ENCODE assay signal across 8 cellular contexts in genomic region chr21:46636550-46637289, GRCh38. TPM values are rescaled to one million over a fixed set of nuclear protein-coding genes. Genes with fewer than 3 reads are reported as not detected.
DNase-seq lines count a peak whose midpoint lies in the region; ATAC-seq and TF ChIP-seq lines count a peak whose summit lies in the region.

No MANE protein-coding gene starts in this region.

- H3K9ac ChIP-seq in PC-3 (ENCODE audit: low read length) (peak overlapping the region; percentile 98), neuronal stem cell (ENCODE audit: low read depth, low read length, poor library complexity) (no peak overlapping the region)

- peak overlapping the region; percentile 88 to 97 (median 93) for H3K27ac Mint-ChIP-seq in CD4-positive, CD25-positive, alpha-beta regulatory T cell
- peak overlapping the region; percentile 94 to 98 for H3K27ac Mint-ChIP-seq in effector memory CD8-positive, alpha-beta T cell

- peak overlapping the region; percentile 83 for H3K4me3 ChIP-seq in CD4-positive, CD25-positive, alpha-beta regulatory T cell (ENCODE audit: low read depth, low read length)
- H3K4me3 ChIP-seq in PC-3 (ENCODE audit: low read length) (peak overlapping the region; percentile 90), neuronal stem cell (ENCODE audit: low read length in 2 of 2) (peak overlapping the region in 1 of 2 donors; percentile 89)

- no peaks in the 10 kb centered on the region for H3K9me3 ChIP-seq in CD4-positive, CD25-positive, alpha-beta regulatory T cell (ENCODE audit: control insufficient read depth in 2 of 2, low read length in 2 of 2)
- no peaks in the 10 kb centered on the region for H3K9me3 ChIP-seq in PC-3 (ENCODE audit: low read length)
- peaks cover 0 to 5% of the 10 kb centered on the region in 2 donors for H3K9me3 ChIP-seq in neuronal stem cell (replicated peaks in 1 of 2; ENCODE audit: control insufficient read depth in 2 of 2, insufficient read depth in 1 of 2, low read depth in 1 of 2, low read length in 2 of 2)

- H2BK120ac ChIP-seq in neuronal stem cell (ENCODE audit: low read depth, low read length), result no peak overlapping the region

- H2AFZ ChIP-seq in PC-3 (ENCODE audit: low read length), result peak overlapping the region; percentile 86; the same call in 1 of the 2 replicates
- H2AFZ ChIP-seq in neuronal stem cell (ENCODE audit: low read length), result no peak overlapping the region

- peaks cover 5% of the 10 kb centered on the region for H3K79me1 ChIP-seq in neuronal stem cell (ENCODE audit: low read depth, low read length)

- H3K9me2 ChIP-seq in PC-3 (replicated peaks; ENCODE audit: low read length), result no peaks in the 10 kb centered on the region

- H3K4me1 Mint-ChIP-seq in CD4-positive, CD25-positive, alpha-beta regulatory T cell, result peaks cover 37 to 84% (median 57%) of the 10 kb centered on the region in 4 donors
- peaks cover 43 to 52% of the 10 kb centered on the region in 2 donors for H3K4me1 Mint-ChIP-seq in effector memory CD8-positive, alpha-beta T cell (ENCODE audit: low read depth in 2 of 2)

- BruUV-seq in PC-3 (replicated peaks; lab: Mats Ljungman, UMichigan), result TSS peak; percentile 43

- no peak overlapping the region for H3K4ac ChIP-seq in neuronal stem cell (ENCODE audit: low read length)

- H4K8ac ChIP-seq in neuronal stem cell (ENCODE audit: low read depth, low read length), result no peak overlapping the region

- no peak overlapping the region for H2BK5ac ChIP-seq in neuronal stem cell (ENCODE audit: low read length)

- no peaks in the 10 kb centered on the region for H3K27me3 ChIP-seq in CD4-positive, CD25-positive, alpha-beta regulatory T cell (ENCODE audit: control insufficient read depth, insufficient read depth, low read length)
- H3K27me3 ChIP-seq in PC-3 (ENCODE audit: low read length) (no peaks in the 10 kb centered on the region), neuronal stem cell (ENCODE audit: control insufficient read depth in 3 of 3, insufficient read depth in 3 of 3, low read depth in 1 of 3, low read length in 3 of 3) (no peaks in the 10 kb centered on the region)

- H3K27ac ChIP-seq in CD4-positive, CD25-positive, alpha-beta regulatory T cell (ENCODE audit: insufficient read depth, low read length, poor library complexity, severe bottlenecking), result peak overlapping the region; percentile 92
- H3K27ac ChIP-seq in PC-3 (ENCODE audit: low read length) (no peak overlapping the region), neuronal stem cell (replicated peaks; ENCODE audit: low read length) (no peak overlapping the region)

- CTCF ChIA-PET in PC-3 (lab: Charles Lee), result no interaction called here

- no peak overlapping the region for H2BK12ac ChIP-seq in neuronal stem cell (ENCODE audit: low read length)

- ATAC-seq in CD4-positive, CD25-positive, alpha-beta regulatory T cell (ENCODE audit: low read depth in 2 of 2), result no peak
- no peak for ATAC-seq in PC-3
- no peak for ATAC-seq in effector memory CD8-positive, alpha-beta T cell (replicated peaks)

- peak overlapping the region; percentile 87 to 98 (median 98) for H3K4me3 Mint-ChIP-seq in CD4-positive, CD25-positive, alpha-beta regulatory T cell
- H3K4me3 Mint-ChIP-seq in effector memory CD8-positive, alpha-beta T cell, result peak overlapping the region; percentile 98 to 100

- intact Hi-C loops in PC-3 (cut with micrococcal nuclease), result no loop called here

- peaks cover 17% of the 10 kb centered on the region for H4K20me1 ChIP-seq in PC-3 (ENCODE audit: low read length)

- peaks cover 8% of the 10 kb centered on the region for H3K36me3 ChIP-seq in CD4-positive, CD25-positive, alpha-beta regulatory T cell (ENCODE audit: control insufficient read depth, insufficient read depth, low read length)
- H3K36me3 ChIP-seq in PC-3 (ENCODE audit: low read depth, low read length) (peaks cover 7% of the 10 kb centered on the region; the same call in 1 of the 2 replicates), neuronal stem cell (replicated peaks in 1 of 2; ENCODE audit: control insufficient read depth in 2 of 2, insufficient read depth in 2 of 2, low read length in 2 of 2) (peaks cover 6 to 53% of the 10 kb centered on the region in 2 donors)

- H2BK15ac ChIP-seq in neuronal stem cell (ENCODE audit: low read length), result no peak overlapping the region

- no peak overlapping the region for H2AK5ac ChIP-seq in neuronal stem cell (ENCODE audit: low read depth, low read length)

- no peak overlapping the region for H4K91ac ChIP-seq in neuronal stem cell (ENCODE audit: low read depth, low read length, poor library complexity)

- H3K18ac ChIP-seq in neuronal stem cell (ENCODE audit: low read length), result no peak overlapping the region

- H3K36me3 Mint-ChIP-seq in CD4-positive, CD25-positive, alpha-beta regulatory T cell, result peaks cover 21% of the 10 kb centered on the region
- peaks cover 54% of the 10 kb centered on the region for H3K36me3 Mint-ChIP-seq in effector memory CD8-positive, alpha-beta T cell (ENCODE audit: insufficient read depth)

- no peak overlapping the region for H3K23ac ChIP-seq in neuronal stem cell (ENCODE audit: low read depth, low read length, poor library complexity)

- peaks cover 55% of the 10 kb centered on the region for H3K4me1 ChIP-seq in CD4-positive, CD25-positive, alpha-beta regulatory T cell (ENCODE audit: control insufficient read depth, insufficient read depth, low read length, poor library complexity, severe bottlenecking)
- peaks cover 50% of the 10 kb centered on the region for H3K4me1 ChIP-seq in PC-3 (ENCODE audit: insufficient read depth, low read length)
- H3K4me1 ChIP-seq in neuronal stem cell (ENCODE audit: control insufficient read depth in 2 of 2, insufficient read depth in 1 of 2, low read depth in 1 of 2, low read length in 2 of 2), result peaks cover 0 to 23% of the 10 kb centered on the region in 2 donors

- DNase-seq in CD4-positive, CD25-positive, alpha-beta regulatory T cell, result peak in 1 of 3 donors; percentile 67
- DNase-seq in PC-3 (peak; percentile 2), neuronal stem cell (ENCODE audit: low spot score) (no peak), NCI-H187 treated with DMSO at 0.1 percent for 48 hours (lab: John Stamatoyannopoulos, UW) (no peak), inferior parietal cortex (ENCODE audit: extremely low spot score) (no peak), NCI-H146 (lab: John Stamatoyannopoulos, UW) (no peak), cerebellum (ENCODE audit: low spot score) (no peak)
- no peak for DNase-seq in effector memory CD8-positive, alpha-beta T cell

- H3K4me2 ChIP-seq in PC-3 (ENCODE audit: low read length) (peak overlapping the region; percentile 97), neuronal stem cell (ENCODE audit: insufficient read depth, low read length, poor library complexity, severe bottlenecking) (peak overlapping the region; percentile 90)

- H3K14ac ChIP-seq in neuronal stem cell (ENCODE audit: low read length), result no peak overlapping the region

- H3K9me3 Mint-ChIP-seq in CD4-positive, CD25-positive, alpha-beta regulatory T cell, result no peaks in the 10 kb centered on the region
- H3K9me3 Mint-ChIP-seq in effector memory CD8-positive, alpha-beta T cell, result no peaks in the 10 kb centered on the region

- TF ChIP-seq CTCF in PC-3 (conservative IDR thresholded peaks at IDR 0.05; ENCODE audit: low read depth, low read length), result no peak

- H3F3A ChIP-seq in PC-3 (ENCODE audit: low read length, unreplicated experiment), result no peaks in the 10 kb centered on the region

- POLR2A ChIA-PET in PC-3 (lab: Charles Lee; ENCODE audit: unreplicated experiment), result interaction anchor here (0.7 to 0.9 kb wide), 2 partner anchors 10 to 303 kb away, joined by 3 read pairs; no protein-coding TSS in a partner anchor

- WGBS in neuronal stem cell (ENCODE audit: extremely low coverage in 2 of 2, insufficient read length in 2 of 2, insufficient replicate concordance in 1 of 2), 2 donors, result no CpG with 5 or more reads among the region's 7 CpGs

- H3K79me2 ChIP-seq in PC-3 (ENCODE audit: low read length), result peaks cover 54% of the 10 kb centered on the region

- no peaks in the 10 kb centered on the region for H3K27me3 Mint-ChIP-seq in CD4-positive, CD25-positive, alpha-beta regulatory T cell
- H3K27me3 Mint-ChIP-seq in effector memory CD8-positive, alpha-beta T cell, result no peaks in the 10 kb centered on the region

RNA-seq across cellular contexts. Expression of gene PRMT2, which starts 1.2 kb away (rescaled TPM):
- 90.4 TPM for total RNA-seq in CD4-positive, CD25-positive, alpha-beta regulatory T cell
- polyA plus RNA-seq in CD4-positive, CD25-positive, alpha-beta regulatory T cell, result 100 to 1,000 TPM; 129 to 202 (median 176) TPM
- 101 and 128 TPM in 2 replicates for total RNA-seq in PC-3 (2014; rRNA removed)
- 60.6 TPM for polyA plus RNA-seq in neuronal stem cell (2013, experiment 1 of 2)
- 61.2 TPM for polyA plus RNA-seq in neuronal stem cell (2013, experiment 2 of 2)
- 163 TPM for total RNA-seq in cerebellum

RNA-seq across cellular contexts. Expression of gene S100B, which starts 31.8 kb away (rescaled TPM):
- not detected for total RNA-seq in CD4-positive, CD25-positive, alpha-beta regulatory T cell
- under 1 TPM in 1 of 4 donors, not detected in 3; 0.54 TPM for polyA plus RNA-seq in CD4-positive, CD25-positive, alpha-beta regulatory T cell
- total RNA-seq in PC-3 (2014; rRNA removed) (not detected in 2 replicates), cerebellum (22.5 TPM)
- 1.1 TPM for polyA plus RNA-seq in neuronal stem cell (2013, experiment 1 of 2)
- polyA plus RNA-seq in neuronal stem cell (2013, experiment 2 of 2), result 0.96 TPM

Comparison
In these comparisons a context has a peak if more than half of its experiments do, and no peak if none do; other contexts are left out.
1. RNA of gene S100B, which starts 31.8 kb away (total RNA-seq): 22.5 TPM in cerebellum (single experiment); not detected in CD4-positive, CD25-positive, alpha-beta regulatory T cell (single experiment) and not detected in PC-3; every median in the first group is over 10 times any median in the second.